ENCODE assay signal across 7 cellular contexts in the genomic region with DNA sequence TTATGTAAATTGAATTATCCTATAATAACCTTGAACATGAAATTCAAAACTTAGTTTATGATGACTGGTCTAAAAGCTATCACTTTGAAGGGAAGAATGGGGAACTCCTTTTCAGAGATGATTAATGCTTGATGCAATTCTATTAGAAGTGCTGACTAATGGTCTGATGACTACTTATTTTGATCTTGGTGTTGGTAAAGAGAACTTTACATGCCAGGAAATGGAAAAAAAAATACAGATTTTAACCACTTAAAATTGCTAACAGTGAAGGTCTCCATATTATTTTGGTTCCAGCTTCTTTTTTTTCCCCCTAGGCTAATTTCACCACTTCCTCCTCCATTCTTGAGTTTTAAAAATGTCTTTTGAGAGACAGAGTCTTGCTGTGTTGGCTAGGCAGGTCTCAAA. TPM values are rescaled to one million over a fixed set of nuclear protein-coding genes. Genes with fewer than 3 reads are reported as not detected.
DNase-seq lines count a peak whose midpoint lies in the region; ATAC-seq, FAIRE-seq and TF ChIP-seq lines count a peak whose summit lies in the region.

No MANE protein-coding gene starts in this region.

- CTCF ChIA-PET in PC-9 (lab: Charles Lee): no interaction called here

- no peak overlapping the region for H2AFZ ChIP-seq in PC-9

- intact Hi-C loops in PC-9 (cut with micrococcal nuclease; ENCODE audit: unreplicated experiment) (no loop called here), ovary (cut with DNase I) (no loop called here)

- peak; percentile 36 for DNase-seq in GM03348 (ENCODE audit: low spot score)
- DNase-seq in PC-9: peak in 1 of 2 experiments; percentile 91
- DNase-seq in effector memory CD4-positive, alpha-beta T cell: no peak
- peak; percentile 94 for DNase-seq in renal cortical epithelial cell (ENCODE audit: low read depth)
- DNase-seq in ovary: no peak
- no peak for DNase-seq in GM12892 (ENCODE audit: insufficient read length)

- peak overlapping the region; percentile 62 for H3K4me2 ChIP-seq in PC-9

- H3K4me3 ChIP-seq in PC-9 (no peak overlapping the region), ovary (no peak overlapping the region)
- no peak overlapping the region for H3K4me3 ChIP-seq in effector memory CD4-positive, alpha-beta T cell (ENCODE audit: insufficient read depth, low read depth, low read length, poor library complexity, severe bottlenecking)

- TF ChIP-seq POLR2A in ovary (IDR thresholded peaks at IDR 0.05): no peak
- no peak for TF ChIP-seq POLR2A in GM12892 (IDR thresholded peaks at IDR 0.05; ENCODE audit: low read depth, low read length)

- peaks cover 65% of the 10 kb centered on the region for H3K4me1 ChIP-seq in PC-9 (replicated peaks; ENCODE audit: insufficient read depth)
- H3K4me1 ChIP-seq in effector memory CD4-positive, alpha-beta T cell (ENCODE audit: control insufficient read depth, insufficient read depth, low read length, poor library complexity, severe bottlenecking): peaks cover 57% of the 10 kb centered on the region
- no peaks in the 10 kb centered on the region for H3K4me1 ChIP-seq in ovary (ENCODE audit: insufficient read depth)

- no peaks in the 10 kb centered on the region for H3K36me3 ChIP-seq in PC-9 (ENCODE audit: low read depth)
- H3K36me3 ChIP-seq in effector memory CD4-positive, alpha-beta T cell (ENCODE audit: control insufficient read depth, insufficient read depth, low read length): no peaks in the 10 kb centered on the region
- no peaks in the 10 kb centered on the region for H3K36me3 ChIP-seq in ovary

- ATAC-seq in HG03565 (IDR thresholded peaks at IDR 0.05; ENCODE audit: unreplicated experiment): no peak

- TF ChIP-seq EP300 in ovary (IDR thresholded peaks at IDR 0.05): no peak

- no peak for FAIRE-seq in GM12892 (lab: Jason Lieb, UNC)

- H3K27ac ChIP-seq in PC-9 (peak overlapping the region; percentile 84), ovary (no peak overlapping the region)
- H3K27ac ChIP-seq in effector memory CD4-positive, alpha-beta T cell (ENCODE audit: insufficient read depth, low read length, poor library complexity, severe bottlenecking): peak overlapping the region; percentile 43

- TF ChIP-seq CTCF in PC-9 (conservative IDR thresholded peaks at IDR 0.05) (no peak), ovary (IDR thresholded peaks at IDR 0.05) (no peak)

- no peaks in the 10 kb centered on the region for H4K20me1 ChIP-seq in PC-9 (ENCODE audit: insufficient read depth)

- no peaks in the 10 kb centered on the region for H3K79me2 ChIP-seq in PC-9 (ENCODE audit: low read depth)

- H3F3A ChIP-seq in PC-9 (ENCODE audit: insufficient read depth, low read depth): peaks cover 17% of the 10 kb centered on the region; the same call in 1 of the 2 replicates

- no TSS peak for BruUV-seq in PC-9 (replicated peaks; lab: Mats Ljungman, UMichigan)

- no peaks in the 10 kb centered on the region for H3K27me3 ChIP-seq in PC-9 (ENCODE audit: insufficient read depth, low read depth)
- no peaks in the 10 kb centered on the region for H3K27me3 ChIP-seq in effector memory CD4-positive, alpha-beta T cell (replicated peaks; ENCODE audit: control insufficient read depth, insufficient read depth, low read length, poor library complexity, severe bottlenecking)
- no peaks in the 10 kb centered on the region for H3K27me3 ChIP-seq in ovary

- no peaks in the 10 kb centered on the region for H3K9me2 ChIP-seq in PC-9 (ENCODE audit: insufficient read depth)

- POLR2A ChIA-PET in PC-9 (lab: Charles Lee; ENCODE audit: unreplicated experiment): interaction anchor here (0.7 to 0.9 kb wide), 2 partner anchors 28 to 1290 kb away, joined by 3 read pairs; no protein-coding TSS in a partner anchor

- H3K9me3 ChIP-seq in PC-9 (ENCODE audit: insufficient read depth, low read depth): no peaks in the 10 kb centered on the region
- no peaks in the 10 kb centered on the region for H3K9me3 ChIP-seq in effector memory CD4-positive, alpha-beta T cell (ENCODE audit: control insufficient read depth, low read length)
- no peaks in the 10 kb centered on the region for H3K9me3 ChIP-seq in ovary

RNA-seq across cellular contexts. Expression of gene S1PR1, which starts 22.9 kb away (rescaled TPM):
- total RNA-seq in PC-9 (2021) (0.15 and 0.68 TPM in 2 replicates), renal cortical epithelial cell (6.8 and 8.2 TPM in 2 replicates), ovary (10 to 100 TPM in 3 of 7 donors, 1 to 10 TPM in 4; 8.0 to 26.2 (median 8.8) TPM)
- polyA plus RNA-seq in ovary: 10 to 100 TPM; 25.8 to 27.8 TPM
- polyA plus RNA-seq in GM12892 (2012; ENCODE audit: missing spikeins): 20.1 TPM

Comparison
In these comparisons a context has a peak if more than half of its experiments do, and no peak if none do; other contexts are left out.
1. DNase-seq: peak in GM03348 (single experiment) and renal cortical epithelial cell (single experiment); none in effector memory CD4-positive, alpha-beta T cell (0 of 3), ovary (0 of 5) and GM12892 (single experiment).
2. H3K27ac ChIP-seq: peak in PC-9 (single experiment) and effector memory CD4-positive, alpha-beta T cell (single experiment); none in ovary (0 of 2).